1 cellular context compared by ENCODE assay signal in genomic region chr22:46250035-46250782, GRCh38.
A peak's percentile ranks its signal among the peaks of the same experiment; 100 is the strongest.
TF ChIP-seq lines count a peak whose summit lies in the region.

CDPF1 (minus strand) TSS chr22:46250293; CDS start chr22:46248284, 2,009 bp downstream.

TF ChIP-seq in HepG2, 621 proteins besides CTCF, POLR2A, EP300 and RAD21 (continued from another document and continues in another):
- no peak; the same call in 1 of the 2 replicates for TF ChIP-seq SNAPC4 (CRISPR knock-in tag; IDR thresholded peaks at IDR 0.05)
- TF ChIP-seq KDM5B (CRISPR knock-in tag; IDR thresholded peaks at IDR 0.05; ENCODE audit: borderline replicate concordance): peak; percentile 90
- 0 out of 2 replicates have a peak, but pooled peaks have one; percentile 66 for TF ChIP-seq AKNA (CRISPR knock-in tag; IDR thresholded peaks at IDR 0.05; ENCODE audit: borderline replicate concordance)
- peak; percentile 55 for TF ChIP-seq HNRNPK (IDR thresholded peaks at IDR 0.05; ENCODE audit: low read depth, low read length, poor library complexity, severe bottlenecking)
- peak; percentile 85; the same call in 1 of the 2 replicates for TF ChIP-seq SIN3A (IDR thresholded peaks at IDR 0.05; ENCODE audit: borderline replicate concordance, low read depth, low read length)
- TF ChIP-seq ERF (CRISPR knock-in tag; IDR thresholded peaks at IDR 0.05): peak; percentile 67
- 0 out of 2 replicates have a peak, but pooled peaks have one; percentile 43 for TF ChIP-seq ZNF580 (CRISPR knock-in tag; IDR thresholded peaks at IDR 0.05; ENCODE audit: borderline replicate concordance, low read depth)
- no peak for TF ChIP-seq ZFP36 (IDR thresholded peaks at IDR 0.05; ENCODE audit: borderline replicate concordance, low read depth, low read length, partially characterized antibody)
- peak; percentile 85 for TF ChIP-seq MYC (CRISPR knock-in tag; IDR thresholded peaks at IDR 0.05; ENCODE audit: borderline replicate concordance)
- no peak for TF ChIP-seq SCMH1 (CRISPR knock-in tag; IDR thresholded peaks at IDR 0.05; ENCODE audit: borderline replicate concordance)
- TF ChIP-seq ZNF513 (CRISPR knock-in tag; conservative IDR thresholded peaks at IDR 0.05): no peak
- TF ChIP-seq KMT2A (CRISPR knock-in tag; IDR thresholded peaks at IDR 0.05): peak; percentile 74; the same call in 1 of the 2 replicates
- TF ChIP-seq ZKSCAN5 (CRISPR knock-in tag; IDR thresholded peaks at IDR 0.05): no peak
- peak; percentile 78 for TF ChIP-seq ZNF280B (CRISPR knock-in tag; IDR thresholded peaks at IDR 0.05; ENCODE audit: borderline replicate concordance)
- TF ChIP-seq HOXA9 (CRISPR knock-in tag; IDR thresholded peaks at IDR 0.05; ENCODE audit: borderline replicate concordance): peak; percentile 88
- no peak for TF ChIP-seq PAWR (CRISPR knock-in tag; IDR thresholded peaks at IDR 0.05; ENCODE audit: borderline replicate concordance)
- TF ChIP-seq CHD2 (IDR thresholded peaks at IDR 0.05; ENCODE audit: low read depth, low read length): no peak
- TF ChIP-seq ZBTB33 (CRISPR knock-in tag; IDR thresholded peaks at IDR 0.05): no peak
- peak; percentile 63 for TF ChIP-seq UBTF (CRISPR knock-in tag; IDR thresholded peaks at IDR 0.05)
- no peak for TF ChIP-seq FUBP1 (CRISPR knock-in tag; IDR thresholded peaks at IDR 0.05; ENCODE audit: borderline replicate concordance)
- TF ChIP-seq MYPOP (CRISPR knock-in tag; IDR thresholded peaks at IDR 0.05): peak; percentile 70
- TF ChIP-seq ZNF543 (CRISPR knock-in tag; IDR thresholded peaks at IDR 0.05): peak; percentile 92
- TF ChIP-seq STAT5B (CRISPR knock-in tag; IDR thresholded peaks at IDR 0.05): no peak
- no peak for TF ChIP-seq BRD4 (CRISPR knock-in tag; IDR thresholded peaks at IDR 0.05)
- no peak; the same call in none of the 2 replicates for TF ChIP-seq AHR (CRISPR knock-in tag; IDR thresholded peaks at IDR 0.05)
- TF ChIP-seq XBP1 (CRISPR knock-in tag; IDR thresholded peaks at IDR 0.05): no peak
- no peak for TF ChIP-seq DMTF1 (CRISPR knock-in tag; IDR thresholded peaks at IDR 0.05)
- peak; percentile 48; the same call in 1 of the 2 replicates for TF ChIP-seq KLF12 (CRISPR knock-in tag; IDR thresholded peaks at IDR 0.05; ENCODE audit: borderline replicate concordance)
- TF ChIP-seq ZNF577 (CRISPR knock-in tag; IDR thresholded peaks at IDR 0.05; ENCODE audit: borderline replicate concordance, low read depth): no peak
- TF ChIP-seq ZKSCAN1 (IDR thresholded peaks at IDR 0.05; ENCODE audit: low read length): no peak
